In genomic region chr9:129983891-129984290, GRCh38 we compare ENCODE assay signal across 14 cellular contexts. TPM values are rescaled to one million over a fixed set of nuclear protein-coding genes. Genes with fewer than 3 reads are reported as not detected.
A peak's percentile ranks its signal among the peaks of the same experiment; 100 is the strongest.
DNase-seq lines count a peak whose midpoint lies in the region; ATAC-seq, FAIRE-seq and TF ChIP-seq lines count a peak whose summit lies in the region.
"Had no signal": no experiment of that assay in that cellular context is flagged by ENCODE, and none has a peak within 500 bp of the region (broad histone marks: within the 10 kb centered on the region; RNA-seq: fewer than 3 reads in every experiment).

No MANE protein-coding gene starts in this region.

- DNase-seq in AG10803 (ENCODE audit: low read depth) (peak; percentile 82), HFFc6 (no peak), choroid plexus epithelial cell (ENCODE audit: low read depth) (peak; percentile 53), islet precursor cell (no peak), NCI-H146 treated with DMSO at 0.1 percent for 48 hours (lab: John Stamatoyannopoulos, UW; ENCODE audit: unreplicated experiment) (no peak), frontal cortex (ENCODE audit: low spot score in 2 of 2) (no peak)
- DNase-seq in natural killer cell treated with Interleukin-12 subunit alpha and Interleukin-12 subunit beta and Interleukin-15 and Interleukin-18, amount 100 ng/mL, for 72 hours (ENCODE audit: low spot score): no peak
- DNase-seq: GF-D8, NCI-H2227 treated with DMSO at 0.1 percent for 48 hours, T1000 had no signal

- no peak overlapping the region for H3K4me3 ChIP-seq in AG10803 (ENCODE audit: low read length)
- no peak overlapping the region for H3K4me3 ChIP-seq in choroid plexus epithelial cell (ENCODE audit: low read depth, low read length)
- H3K4me3 ChIP-seq: Peyer's patch, skin epidermis had no signal

- peaks cover 23% of the 10 kb centered on the region for H3K4me1 Mint-ChIP-seq in HFFc6 (ENCODE audit: low read depth)
- peaks cover 40 to 41% of the 10 kb centered on the region in 2 donors for H3K4me1 Mint-ChIP-seq in natural killer cell treated with Interleukin-12 subunit alpha and Interleukin-12 subunit beta and Interleukin-15 and Interleukin-18, amount 100 ng/mL, for 72 hours (ENCODE audit: low read depth in 2 of 2)

- no peaks in the 10 kb centered on the region; the same call in 1 of the 2 replicates for H3K27me3 Mint-ChIP-seq in HFFc6 (ENCODE audit: insufficient read depth)
- no peaks in the 10 kb centered on the region for H3K27me3 Mint-ChIP-seq in natural killer cell treated with Interleukin-12 subunit alpha and Interleukin-12 subunit beta and Interleukin-15 and Interleukin-18, amount 100 ng/mL, for 72 hours

- FAIRE-seq in frontal cortex (lab: Jason Lieb, UNC): no peak

- no peaks in the 10 kb centered on the region for H3K9me3 Mint-ChIP-seq in HFFc6
- H3K9me3 Mint-ChIP-seq in natural killer cell treated with Interleukin-12 subunit alpha and Interleukin-12 subunit beta and Interleukin-15 and Interleukin-18, amount 100 ng/mL, for 72 hours: no peaks in the 10 kb centered on the region

- peak overlapping the region; percentile 57 for H3K27ac Mint-ChIP-seq in HFFc6
- peak overlapping the region; percentile 35 to 62 for H3K27ac Mint-ChIP-seq in natural killer cell treated with Interleukin-12 subunit alpha and Interleukin-12 subunit beta and Interleukin-15 and Interleukin-18, amount 100 ng/mL, for 72 hours
- H3K27ac Mint-ChIP-seq: brain had no signal

- H3K36me3 Mint-ChIP-seq in HFFc6 (ENCODE audit: low read depth): peaks cover 12% of the 10 kb centered on the region
- H3K36me3 Mint-ChIP-seq in natural killer cell treated with Interleukin-12 subunit alpha and Interleukin-12 subunit beta and Interleukin-15 and Interleukin-18, amount 100 ng/mL, for 72 hours: peaks cover 3% of the 10 kb centered on the region

- no peak for ATAC-seq in natural killer cell treated with Interleukin-12 subunit alpha and Interleukin-12 subunit beta and Interleukin-15 and Interleukin-18, amount 100 ng/mL, for 72 hours
- no peak for ATAC-seq in HG02588 (IDR thresholded peaks at IDR 0.05; ENCODE audit: unreplicated experiment)

- H3K4me3 Mint-ChIP-seq in HFFc6: no peak overlapping the region
- no peak overlapping the region for H3K4me3 Mint-ChIP-seq in natural killer cell treated with Interleukin-12 subunit alpha and Interleukin-12 subunit beta and Interleukin-15 and Interleukin-18, amount 100 ng/mL, for 72 hours
- H3K4me3 Mint-ChIP-seq: brain had no signal

- TF ChIP-seq CTCF in AG10803 (conservative IDR thresholded peaks at IDR 0.05; ENCODE audit: low read length): no peak
- no peak for TF ChIP-seq CTCF in HFFc6 (IDR thresholded peaks at IDR 0.05)
- TF ChIP-seq CTCF in choroid plexus epithelial cell (conservative IDR thresholded peaks at IDR 0.05; ENCODE audit: low read depth, low read length): no peak

RNA-seq across cellular contexts. Expression of gene FNBP1, which starts 59.1 kb away (rescaled TPM):
- total RNA-seq in HFFc6 (2021; fragmentation: NEBNext Ultra II Directional; extraction: Animal tissue kit (Norgen Biotek cat#: 25700)): 10 to 100 TPM; 34.7 to 40.6 (median 35.5) TPM
- total RNA-seq in natural killer cell treated with Interleukin-12 subunit alpha and Interleukin-12 subunit beta and Interleukin-15 and Interleukin-18, amount 100 ng/mL, for 72 hours: 100 to 1,000 TPM; 124 to 141 TPM
- total RNA-seq in frontal cortex: 49.7 TPM

Comparison
In these comparisons a context has a peak if more than half of its experiments do, and no peak if none do; other contexts are left out.
1. DNase-seq: peak in AG10803 (single experiment) and choroid plexus epithelial cell (single experiment); none in HFFc6 (single experiment), natural killer cell treated with Interleukin-12 subunit alpha and Interleukin-12 subunit beta and Interleukin-15 and Interleukin-18, amount 100 ng/mL, for 72 hours (single experiment), islet precursor cell (single experiment), NCI-H146 treated with DMSO at 0.1 percent for 48 hours (single experiment) and frontal cortex (0 of 2).